ENCODE assay signal across 23 cellular contexts in the genomic region with DNA sequence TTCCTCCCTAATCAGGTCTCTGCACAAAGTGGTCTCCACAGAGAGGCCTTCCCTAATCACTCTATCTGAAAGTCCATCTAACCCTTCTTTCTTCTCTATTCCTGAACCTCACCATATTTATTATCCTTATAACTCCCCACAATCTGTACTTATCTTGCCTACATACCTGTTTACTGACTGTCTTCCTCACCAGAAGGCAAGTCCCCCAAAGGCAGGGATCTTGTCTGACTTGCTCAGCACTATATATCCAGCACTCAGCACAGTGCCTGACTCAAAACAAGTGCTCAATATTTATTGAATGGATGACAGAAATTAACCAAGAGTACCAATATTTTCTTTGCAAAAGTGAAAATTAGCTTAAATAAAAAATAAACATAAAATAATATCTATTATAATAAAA. TPM values are rescaled to one million over a fixed set of nuclear protein-coding genes. Genes with fewer than 3 reads are reported as not detected.
DNase-seq lines count a peak whose midpoint lies in the region; ATAC-seq, FAIRE-seq and TF ChIP-seq lines count a peak whose summit lies in the region.
"Had no signal": no experiment of that assay in that cellular context is flagged by ENCODE, and none has a peak within 500 bp of the region (broad histone marks: within the 10 kb centered on the region; RNA-seq: fewer than 3 reads in every experiment).

No MANE protein-coding gene starts in this region.

- H2AFZ ChIP-seq in mammary epithelial cell (ENCODE audit: low read depth, low read length) = no peak overlapping the region

- peak; percentile 17 for FAIRE-seq in RCC 7860 (lab: Jason Lieb, UNC)
- FAIRE-seq: kidney had no signal

- H3K27me3 ChIP-seq in mammary epithelial cell (ENCODE audit: insufficient read depth, low read length) = no peaks in the 10 kb centered on the region
- H3K27me3 ChIP-seq: gastrocnemius medialis, neutrophil, spleen had no signal

- H3K27me3 Mint-ChIP-seq in progenitor cell of endocrine pancreas = no peaks in the 10 kb centered on the region
- H3K27me3 Mint-ChIP-seq: activated B cell treated with CpG ODN at 0.5 μM for 24 hours; central memory CD8-positive, alpha-beta T cell had no signal

- DNase-seq in GM03348 (ENCODE audit: low spot score) = peak; percentile 7
- no peak for DNase-seq in RCC 7860 (ENCODE audit: low spot score)
- no peak for DNase-seq in mammary epithelial cell
- no peak for DNase-seq in progenitor cell of endocrine pancreas (ENCODE audit: low spot score, unreplicated experiment)
- no peak for DNase-seq in left ventricle myocardium superior
- DNase-seq: activated B cell treated with CpG ODN at 0.5 μM for 24 hours; activated CD4-positive, alpha-beta T cell treated with anti-CD3 and anti-CD28 coated beads, Interleukin-2, amount 50 U/mL, for 4 hours; amygdala; DMS53; gastrocnemius medialis; GOT3; NCI-H2081 treated with DMSO at 0.1 percent for 48 hours; NCI-H446 treated with DMSO at 0.1 percent for 48 hours; NK-92 treated with Interleukin-12 subunit alpha and Interleukin-12 subunit beta, amount 100 ng/mL, for 24 hours; spleen; stimulated activated CD4-positive, alpha-beta T cell treated with anti-CD3 and anti-CD28 coated beads, Interleukin-4, amount 100 ng/mL, for 24 hours; stimulated activated naive CD8-positive, alpha-beta T cell treated with anti-CD3 and anti-CD28 coated beads, Interleukin-15, Interleukin-2, amounts not matched to agents 100 U/mL and 50 U/mL, for 24 hours had no signal

- H3K27ac Mint-ChIP-seq in progenitor cell of endocrine pancreas = peak overlapping the region; percentile 22
- H3K27ac Mint-ChIP-seq: activated B cell treated with CpG ODN at 0.5 μM for 24 hours had no signal

- no peaks in the 10 kb centered on the region for H3K9me3 ChIP-seq in mammary epithelial cell (replicated peaks; ENCODE audit: insufficient read depth, low read length)
- H3K9me3 ChIP-seq: gastrocnemius medialis, neutrophil, spleen had no signal

- H3K4me1 Mint-ChIP-seq in progenitor cell of endocrine pancreas (ENCODE audit: low read depth) = peaks cover 16% of the 10 kb centered on the region

- TF ChIP-seq CTCF in mammary epithelial cell (conservative IDR thresholded peaks at IDR 0.05 in 1 of 2, IDR thresholded peaks at IDR 0.05 in 1 of 2; ENCODE audit: extremely low read depth in 1 of 2, insufficient read depth in 1 of 2, low read depth in 1 of 2, low read length in 2 of 2) (no peak), progenitor cell of endocrine pancreas (IDR thresholded peaks at IDR 0.05; ENCODE audit: unreplicated experiment) (no peak)

- H3K27ac ChIP-seq in mammary epithelial cell (ENCODE audit: insufficient read depth, low read depth, low read length) = peak overlapping the region; percentile 3
- H3K27ac ChIP-seq: gastrocnemius medialis, neutrophil, spleen had no signal

- no peak overlapping the region for H3K4me3 ChIP-seq in mammary epithelial cell (replicated peaks in 1 of 3; ENCODE audit: insufficient read depth in 1 of 3, low read depth in 2 of 3, low read length in 3 of 3)
- H3K4me3 ChIP-seq: gastrocnemius medialis, spleen had no signal

- in situ Hi-C loops in mammary epithelial cell (cut with MboI; ENCODE audit: low sequenced_read_pairs in 2 of 2) = no loop called here

- no peak overlapping the region for H3K4me3 Mint-ChIP-seq in progenitor cell of endocrine pancreas (ENCODE audit: low read depth)
- H3K4me3 Mint-ChIP-seq: activated B cell treated with CpG ODN at 0.5 μM for 24 hours; central memory CD8-positive, alpha-beta T cell had no signal

- H3K36me3 ChIP-seq in mammary epithelial cell (ENCODE audit: insufficient read depth, low read length) = peaks cover 27% of the 10 kb centered on the region

- no peak overlapping the region for H3K4me2 ChIP-seq in mammary epithelial cell (ENCODE audit: insufficient read depth, low read depth, low read length)

- no peaks in the 10 kb centered on the region for H4K20me1 ChIP-seq in mammary epithelial cell (ENCODE audit: insufficient read depth, low read length)

- ATAC-seq in HG03439 (IDR thresholded peaks at IDR 0.05; ENCODE audit: unreplicated experiment) (no peak), left ventricle myocardium superior (no peak), GM18498 (IDR thresholded peaks at IDR 0.05; ENCODE audit: unreplicated experiment) (no peak)
- ATAC-seq: gastrocnemius medialis; Panc1; stimulated activated naive CD8-positive, alpha-beta T cell treated with anti-CD3 and anti-CD28 coated beads, Interleukin-15, Interleukin-2, amounts not matched to agents 100 U/mL and 50 U/mL, for 24 hours had no signal

- dilution Hi-C loops in mammary epithelial cell (cut with HindIII; ENCODE audit: low sequenced_read_pairs) = no loop called here

- H3K79me2 ChIP-seq in mammary epithelial cell (ENCODE audit: insufficient read depth, low read length) = peaks cover 92% of the 10 kb centered on the region

- CTCF ChIA-PET in mammary epithelial cell (lab: Charles Lee; ENCODE audit: low non-redundant PET) = interaction anchor here (0.6 kb wide), 1 partner anchor 23 kb away, joined by 7 read pairs; the partner anchor contains the start of gene DYNC2H1

- intact Hi-C loops in mammary epithelial cell (cut with micrococcal nuclease) = no loop called here
- intact Hi-C loops in left ventricle myocardium superior (cut with micrococcal nuclease) = no loop called here

- BruUV-seq in mammary epithelial cell (replicated peaks; lab: Mats Ljungman, UMichigan) = no TSS peak

- no peak overlapping the region for H3K9ac ChIP-seq in mammary epithelial cell (ENCODE audit: insufficient read depth, low read length)

- peaks cover 16% of the 10 kb centered on the region for H3K4me1 ChIP-seq in mammary epithelial cell (ENCODE audit: insufficient read depth, low read length)

- H3K36me3 Mint-ChIP-seq in progenitor cell of endocrine pancreas (ENCODE audit: insufficient read depth) = peaks cover 2% of the 10 kb centered on the region

- no peaks in the 10 kb centered on the region for H3K9me3 Mint-ChIP-seq in progenitor cell of endocrine pancreas (ENCODE audit: low read depth)
- H3K9me3 Mint-ChIP-seq: activated B cell treated with CpG ODN at 0.5 μM for 24 hours; central memory CD8-positive, alpha-beta T cell had no signal

RNA-seq across cellular contexts. Expression of gene DCUN1D5, which starts 5.5 kb away (rescaled TPM):
- 10 to 100 TPM; 66.1 to 71.2 TPM for total RNA-seq in mammary epithelial cell
- 63.5 TPM for polyA plus RNA-seq in mammary epithelial cell
- polyA minus RNA-seq in mammary epithelial cell = 33.0 TPM
- total RNA-seq in progenitor cell of endocrine pancreas = 31.8 and 35.9 TPM in 2 replicates
- total RNA-seq in left ventricle myocardium superior = 29.0 TPM

RNA-seq across cellular contexts. Expression of gene DYNC2H1, which starts 22.8 kb away (rescaled TPM):
- total RNA-seq in mammary epithelial cell (10 to 100 TPM; 32.5 to 38.3 TPM), progenitor cell of endocrine pancreas (18.6 and 19.1 TPM in 2 replicates), left ventricle myocardium superior (3.2 TPM)
- polyA plus RNA-seq in mammary epithelial cell = 12.9 TPM
- polyA minus RNA-seq in mammary epithelial cell = 17.5 TPM
